Comparison of ENCODE assay signal across 5 cellular contexts in genomic region chr9:14189146-14189545, GRCh38.
"Had no signal": no experiment of that assay in that cellular context is flagged by ENCODE, and none has a peak within 500 bp of the region (broad histone marks: within the 10 kb centered on the region; RNA-seq: fewer than 3 reads in every experiment).

No MANE protein-coding gene starts in this region.

- H3K4me3 Mint-ChIP-seq: HFFc6 had no signal

- ATAC-seq: HCT116 had no signal

- DNase-seq: GOT3, H7, HFFc6, IMR-90 had no signal

- H3K27ac Mint-ChIP-seq: HFFc6 had no signal

- H3K9me3 Mint-ChIP-seq: HFFc6 had no signal
